5 cellular contexts compared by ENCODE assay signal in the genomic region with DNA sequence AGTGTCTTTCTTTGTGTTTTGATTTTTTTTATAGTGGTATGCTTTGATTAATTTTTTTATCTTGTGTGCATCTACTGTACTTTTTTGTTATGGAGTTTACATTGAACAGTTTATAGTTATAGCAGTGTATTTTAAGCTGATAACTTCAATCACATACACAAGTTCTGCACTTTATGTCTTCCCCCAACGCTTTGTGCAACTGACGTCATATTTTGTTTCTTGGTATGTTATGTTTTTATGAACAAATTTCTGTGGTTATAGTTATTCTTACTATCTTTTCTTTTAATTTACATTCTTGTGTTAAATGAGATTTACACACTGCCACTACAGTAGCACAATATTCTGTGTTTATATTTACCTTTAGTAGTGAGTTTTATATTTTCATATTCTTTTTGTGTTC.
"Had no signal": no experiment of that assay in that cellular context is flagged by ENCODE, and none has a peak within 500 bp of the region (broad histone marks: within the 10 kb centered on the region; RNA-seq: fewer than 3 reads in every experiment).

No MANE protein-coding gene starts in this region.

- H3K4me3 ChIP-seq: K562 had no signal

- ATAC-seq: K562 had no signal

- H3K4me3 Mint-ChIP-seq: IgD-negative memory B cell had no signal

- DNase-seq: IMR-90, KBM-7 had no signal

- FAIRE-seq: K562 had no signal

- H3K27ac ChIP-seq: HL-60 had no signal

- H3K27ac Mint-ChIP-seq: IgD-negative memory B cell had no signal
